In genomic region chr16:68985855-68986254, GRCh38 we compare ENCODE assay signal across 18 cellular contexts.
DNase-seq lines count a peak whose midpoint lies in the region; ATAC-seq and TF ChIP-seq lines count a peak whose summit lies in the region.
"Had no signal": no experiment of that assay in that cellular context is flagged by ENCODE, and none has a peak within 500 bp of the region (broad histone marks: within the 10 kb centered on the region; RNA-seq: fewer than 3 reads in every experiment).

No MANE protein-coding gene starts in this region.

- H3K27me3 ChIP-seq in naive thymus-derived CD4-positive, alpha-beta T cell (ENCODE audit: control insufficient read depth in 2 of 2, insufficient read depth in 2 of 2, low read length in 2 of 2): no peaks in the 10 kb centered on the region
- H3K27me3 ChIP-seq: heart right ventricle, left lung had no signal

- no peak overlapping the region for H3K4me3 Mint-ChIP-seq in naive thymus-derived CD4-positive, alpha-beta T cell
- no peak overlapping the region for H3K4me3 Mint-ChIP-seq in activated CD8-positive, alpha-beta T cell treated with anti-CD3 and anti-CD28 coated beads, Interleukin-2, amount 10 ng/mL, durations not matched to agents 7 days and 5 days

- intact Hi-C loops in naive thymus-derived CD4-positive, alpha-beta T cell (cut with micrococcal nuclease): no loop called here

- no peaks in the 10 kb centered on the region for H3K4me1 ChIP-seq in naive thymus-derived CD4-positive, alpha-beta T cell (ENCODE audit: control insufficient read depth in 2 of 2, insufficient read depth in 2 of 2, low read length in 2 of 2)
- H3K4me1 ChIP-seq: left lung, prostate gland had no signal

- H3K4me1 Mint-ChIP-seq in naive thymus-derived CD4-positive, alpha-beta T cell: no peaks in the 10 kb centered on the region
- no peaks in the 10 kb centered on the region for H3K4me1 Mint-ChIP-seq in activated CD8-positive, alpha-beta T cell treated with anti-CD3 and anti-CD28 coated beads, Interleukin-2, amount 10 ng/mL, durations not matched to agents 7 days and 5 days (ENCODE audit: low read depth)

- no peaks in the 10 kb centered on the region for H3K9me3 Mint-ChIP-seq in naive thymus-derived CD4-positive, alpha-beta T cell
- H3K9me3 Mint-ChIP-seq in activated CD8-positive, alpha-beta T cell treated with anti-CD3 and anti-CD28 coated beads, Interleukin-2, amount 10 ng/mL, durations not matched to agents 7 days and 5 days (ENCODE audit: insufficient read depth): no peaks in the 10 kb centered on the region

- H3K36me3 ChIP-seq in naive thymus-derived CD4-positive, alpha-beta T cell (ENCODE audit: control insufficient read depth in 2 of 3, insufficient read depth in 3 of 3, low read length in 3 of 3): peaks cover 0 to 12% (median 0%) of the 10 kb centered on the region in 3 experiments
- H3K36me3 ChIP-seq: prostate gland had no signal

- H3K27me3 Mint-ChIP-seq in naive thymus-derived CD4-positive, alpha-beta T cell: no peaks in the 10 kb centered on the region
- no peaks in the 10 kb centered on the region for H3K27me3 Mint-ChIP-seq in activated CD8-positive, alpha-beta T cell treated with anti-CD3 and anti-CD28 coated beads, Interleukin-2, amount 10 ng/mL, durations not matched to agents 7 days and 5 days (ENCODE audit: low read depth)

- CTCF ChIA-PET in naive thymus-derived CD4-positive, alpha-beta T cell (lab: Charles Lee): no interaction called here
- CTCF ChIA-PET in activated CD8-positive, alpha-beta T cell treated with anti-CD3 and anti-CD28 coated beads, Interleukin-2, amount 10 ng/mL, durations not matched to agents 7 days and 5 days (lab: Charles Lee): no interaction called here

- H3K36me3 Mint-ChIP-seq in naive thymus-derived CD4-positive, alpha-beta T cell: peaks cover 2 to 41% (median 25%) of the 10 kb centered on the region in 5 donors
- H3K36me3 Mint-ChIP-seq in activated CD8-positive, alpha-beta T cell treated with anti-CD3 and anti-CD28 coated beads, Interleukin-2, amount 10 ng/mL, durations not matched to agents 7 days and 5 days (ENCODE audit: low read depth): peaks cover 3% of the 10 kb centered on the region

- ATAC-seq in naive thymus-derived CD4-positive, alpha-beta T cell: no peak
- ATAC-seq in activated CD8-positive, alpha-beta T cell treated with anti-CD3 and anti-CD28 coated beads, Interleukin-2, amount 10 ng/mL, durations not matched to agents 7 days and 5 days: no peak
- ATAC-seq: left lung had no signal

- no peak overlapping the region for H3K4me3 ChIP-seq in fibroblast of mammary gland (ENCODE audit: control insufficient read depth, low read depth, low read length)
- no peak overlapping the region for H3K4me3 ChIP-seq in skin epidermis
- no peak overlapping the region for H3K4me3 ChIP-seq in naive thymus-derived CD4-positive, alpha-beta T cell (ENCODE audit: low read length)
- H3K4me3 ChIP-seq: heart right ventricle, left lung, prostate gland had no signal

- no peak overlapping the region for H3K27ac Mint-ChIP-seq in naive thymus-derived CD4-positive, alpha-beta T cell
- no peak overlapping the region for H3K27ac Mint-ChIP-seq in activated CD8-positive, alpha-beta T cell treated with anti-CD3 and anti-CD28 coated beads, Interleukin-2, amount 10 ng/mL, durations not matched to agents 7 days and 5 days

- no peak for TF ChIP-seq CTCF in fibroblast of mammary gland (conservative IDR thresholded peaks at IDR 0.05; ENCODE audit: control insufficient read depth, insufficient read depth, low read depth, low read length)
- no peak for TF ChIP-seq CTCF in GM20000 (IDR thresholded peaks at IDR 0.05; ENCODE audit: extremely low read depth, missing control alignments)

- DNase-seq in GM04504 (ENCODE audit: low read depth) (peak; percentile 9), amniotic epithelial cell (ENCODE audit: low read depth) (peak; percentile 72), fibroblast of mammary gland (ENCODE audit: low read depth) (peak; percentile 88), GM20000 (ENCODE audit: low spot score) (no peak), NCI-H2029 treated with DMSO at 0.1 percent for 48 hours (lab: John Stamatoyannopoulos, UW) (no peak)
- DNase-seq in naive thymus-derived CD4-positive, alpha-beta T cell: no peak
- no peak for DNase-seq in activated CD8-positive, alpha-beta T cell treated with anti-CD3 and anti-CD28 coated beads, Interleukin-2, amount 10 ng/mL, durations not matched to agents 7 days and 5 days
- DNase-seq: activated effector memory CD4-positive, alpha-beta T cell treated with anti-CD3 and anti-CD28 coated beads, Interleukin-2, amount 50 U/mL, for 16 hours; effector memory CD4-positive, alpha-beta T cell; GOT3; heart right ventricle; left lung; NCI-H1105 treated with DMSO at 0.1 percent for 48 hours; NCI-H226; trophoblast cell had no signal

- no peaks in the 10 kb centered on the region for H3K9me3 ChIP-seq in naive thymus-derived CD4-positive, alpha-beta T cell (ENCODE audit: control insufficient read depth in 2 of 3, low read length in 3 of 3)
- H3K9me3 ChIP-seq: heart right ventricle, left lung, prostate gland had no signal

- POLR2A ChIA-PET in naive thymus-derived CD4-positive, alpha-beta T cell (lab: Charles Lee): no interaction called here
- POLR2A ChIA-PET in activated CD8-positive, alpha-beta T cell treated with anti-CD3 and anti-CD28 coated beads, Interleukin-2, amount 10 ng/mL, durations not matched to agents 7 days and 5 days (lab: Charles Lee): interaction anchor here (0.6 kb wide), 1 partner anchor 73 kb away, joined by 3 read pairs; no protein-coding TSS in a partner anchor

- peak overlapping the region in 11 of 21 experiments; percentile 0 to 76 (median 57) for H3K27ac ChIP-seq in skin epidermis
- no peak overlapping the region for H3K27ac ChIP-seq in naive thymus-derived CD4-positive, alpha-beta T cell (ENCODE audit: low read depth, low read length)
- H3K27ac ChIP-seq: heart right ventricle, left lung, VCaP had no signal

Comparison
In these comparisons a context has a peak if more than half of its experiments do, and no peak if none do; other contexts are left out.
1. DNase-seq: peak in GM04504 (single experiment), amniotic epithelial cell (single experiment) and fibroblast of mammary gland (single experiment); none in GM20000 (single experiment), naive thymus-derived CD4-positive, alpha-beta T cell (0 of 9), activated CD8-positive, alpha-beta T cell treated with anti-CD3 and anti-CD28 coated beads, Interleukin-2, amount 10 ng/mL, durations not matched to agents 7 days and 5 days (single experiment) and NCI-H2029 treated with DMSO at 0.1 percent for 48 hours (single experiment).